Comparison of ENCODE assay signal across 22 cellular contexts in genomic region chr19:3201072-3201700, GRCh38. TPM values are rescaled to one million over a fixed set of nuclear protein-coding genes. Genes with fewer than 3 reads are reported as not detected.
DNase-seq lines count a peak whose midpoint lies in the region; ATAC-seq, FAIRE-seq and TF ChIP-seq lines count a peak whose summit lies in the region.
"Had no signal": no experiment of that assay in that cellular context is flagged by ENCODE, and none has a peak within 500 bp of the region (broad histone marks: within the 10 kb centered on the region; RNA-seq: fewer than 3 reads in every experiment).

No MANE protein-coding gene starts in this region.

- no peak for ATAC-seq in K562
- peak; percentile 10 for ATAC-seq in mucosa of descending colon
- no peak for ATAC-seq in naive thymus-derived CD4-positive, alpha-beta T cell
- ATAC-seq in GM21447 (IDR thresholded peaks at IDR 0.05; ENCODE audit: unreplicated experiment), result no peak
- no peak for ATAC-seq in psoas muscle
- ATAC-seq: A549 had no signal

- H3K36me3 ChIP-seq in H7 (replicated peaks; ENCODE audit: control insufficient read depth, insufficient read depth, low read length), result no peaks in the 10 kb centered on the region; the same call in 1 of the 2 replicates
- H3K36me3 ChIP-seq in K562 (ENCODE audit: control insufficient read depth, insufficient read depth, low read length), result peaks cover 76% of the 10 kb centered on the region; the same call in 2 of the 3 replicates
- H3K36me3 ChIP-seq in mucosa of descending colon (ENCODE audit: low read depth), result no peaks in the 10 kb centered on the region
- peaks cover 0 to 67% (median 0%) of the 10 kb centered on the region in 3 experiments for H3K36me3 ChIP-seq in naive thymus-derived CD4-positive, alpha-beta T cell (ENCODE audit: control insufficient read depth in 2 of 3, insufficient read depth in 3 of 3, low read length in 3 of 3)
- H3K36me3 ChIP-seq in psoas muscle (ENCODE audit: insufficient read depth in 1 of 2, low read depth in 1 of 2), result peaks cover 0 to 56% of the 10 kb centered on the region in 2 donors

- H3K4me2 ChIP-seq in K562 (ENCODE audit: insufficient read depth, low read length), result no peak overlapping the region
- H3K4me2 ChIP-seq: A549 had no signal

- H4K20me1 ChIP-seq in K562 (replicated peaks; ENCODE audit: control insufficient read depth, insufficient read depth, low read length), result no peaks in the 10 kb centered on the region

- H3K4me3 ChIP-seq in H7 (ENCODE audit: insufficient read depth, low read depth, low read length) (no peak overlapping the region), K562 (no peak overlapping the region), mucosa of descending colon (no peak overlapping the region), psoas muscle (no peak overlapping the region)
- H3K4me3 ChIP-seq in naive thymus-derived CD4-positive, alpha-beta T cell (ENCODE audit: low read length), result no peak overlapping the region
- H3K4me3 ChIP-seq: A549 had no signal

- H3K79me2 ChIP-seq in K562 (ENCODE audit: control insufficient read depth, insufficient read depth, low read length), result 0 out of 3 replicates have a peak, but pooled peaks cover under 1% of the 10 kb centered on the region

- DNase-seq in H7, result peak; percentile 64
- DNase-seq in K562 (ENCODE audit: extremely low read depth in 1 of 4, low spot score in 3 of 4), result peak in 1 of 4 experiments; percentile 22
- DNase-seq in mucosa of descending colon, result no peak
- peak; percentile 70 for DNase-seq in type B pancreatic cell (ENCODE audit: extremely low spot score, unreplicated experiment)
- no peak for DNase-seq in naive thymus-derived CD4-positive, alpha-beta T cell
- no peak for DNase-seq in psoas muscle
- no peak for DNase-seq in DMS53 (lab: John Stamatoyannopoulos, UW)
- DNase-seq: 8988T; C1 segment of cervical spinal cord; Calu3; CD4-positive, alpha-beta memory T cell; COR-L47; DND-41; GOT3; HCEC 1CT had no signal

- no peaks in the 10 kb centered on the region for H3K36me3 Mint-ChIP-seq in type B pancreatic cell
- peaks cover 0 to 4% (median 0%) of the 10 kb centered on the region in 5 donors for H3K36me3 Mint-ChIP-seq in naive thymus-derived CD4-positive, alpha-beta T cell

- TF ChIP-seq EP300 in K562 (IDR thresholded peaks at IDR 0.05; ENCODE audit: low read length), result no peak

- POLR2A ChIA-PET in K562 (lab: Yijun Ruan, JAX), result interaction anchor here (0.5 kb wide), 1 partner anchor 11 kb away, joined by 3 read pairs; no protein-coding TSS in a partner anchor
- POLR2A ChIA-PET in naive thymus-derived CD4-positive, alpha-beta T cell (lab: Charles Lee), result no interaction called here

- H3K27me3 ChIP-seq in H7 (ENCODE audit: control insufficient read depth, insufficient read depth, low read length) (no peaks in the 10 kb centered on the region), K562 (ENCODE audit: control insufficient read depth in 2 of 2, insufficient read depth in 2 of 2, low read length in 2 of 2) (no peaks in the 10 kb centered on the region), psoas muscle (ENCODE audit: insufficient read depth in 3 of 3, low read length in 2 of 3) (no peaks in the 10 kb centered on the region)
- H3K27me3 ChIP-seq in naive thymus-derived CD4-positive, alpha-beta T cell (ENCODE audit: control insufficient read depth in 2 of 2, insufficient read depth in 2 of 2, low read length in 2 of 2), result no peaks in the 10 kb centered on the region

- no peak for FAIRE-seq in K562 (lab: Jason Lieb, UNC)
- FAIRE-seq: A549, G401.6, GM12892, GM19239, H54 had no signal

- TF ChIP-seq CTCF in K562 (IDR thresholded peaks at IDR 0.05 in 2 of 3, conservative IDR thresholded peaks at IDR 0.05 in 1 of 3; ENCODE audit: insufficient read depth in 2 of 3, low read depth in 1 of 3, low read length in 3 of 3), result no peak
- no peak for TF ChIP-seq CTCF in mucosa of descending colon (IDR thresholded peaks at IDR 0.05)
- TF ChIP-seq CTCF in type B pancreatic cell (conservative IDR thresholded peaks at IDR 0.05), result no peak
- no peak for TF ChIP-seq CTCF in psoas muscle (IDR thresholded peaks at IDR 0.05)

- no peaks in the 10 kb centered on the region for H3K9me1 ChIP-seq in K562 (ENCODE audit: control insufficient read depth, insufficient read depth, low read length)

- H3K27ac Mint-ChIP-seq in type B pancreatic cell, result no peak overlapping the region
- no peak overlapping the region for H3K27ac Mint-ChIP-seq in naive thymus-derived CD4-positive, alpha-beta T cell
- H3K27ac Mint-ChIP-seq: CD4-positive, alpha-beta memory T cell had no signal

- no peak for TF ChIP-seq RAD21 in K562 (CRISPR knock-in tag; conservative IDR thresholded peaks at IDR 0.05 in 1 of 2, IDR thresholded peaks at IDR 0.05 in 1 of 2)

- H3K9ac ChIP-seq in K562 (ENCODE audit: insufficient read depth in 1 of 2, low read depth in 2 of 2, low read length in 2 of 2), result peak overlapping the region in 1 of 2 experiments; percentile 58; a peak in 1 of 4 replicates

- 94% methylated on average over 13 of the region's 39 CpGs for WGBS in K562 (ENCODE audit: insufficient coverage, low coverage, missing lambda C conversion rate)
- WGBS in psoas muscle, 3 donors, result 94 to 96% (median 96%) methylated on average over 33 to 39 of the region's 39 CpGs

- BruUV-seq in K562 (replicated peaks; lab: Mats Ljungman, UMichigan), result no TSS peak

- H3K4me1 Mint-ChIP-seq in type B pancreatic cell (ENCODE audit: unreplicated experiment), result no peaks in the 10 kb centered on the region
- H3K4me1 Mint-ChIP-seq in naive thymus-derived CD4-positive, alpha-beta T cell, result no peaks in the 10 kb centered on the region
- H3K4me1 Mint-ChIP-seq: CD4-positive, alpha-beta memory T cell had no signal

- H3K9me3 ChIP-seq in K562 (replicated peaks; ENCODE audit: control insufficient read depth, insufficient read depth, low read depth, low read length) (no peaks in the 10 kb centered on the region), mucosa of descending colon (no peaks in the 10 kb centered on the region), psoas muscle (no peaks in the 10 kb centered on the region)
- no peaks in the 10 kb centered on the region for H3K9me3 ChIP-seq in naive thymus-derived CD4-positive, alpha-beta T cell (ENCODE audit: control insufficient read depth in 2 of 3, low read length in 3 of 3)
- H3K9me3 ChIP-seq: A549 had no signal

- H3K27me3 Mint-ChIP-seq in type B pancreatic cell, result no peaks in the 10 kb centered on the region
- no peaks in the 10 kb centered on the region for H3K27me3 Mint-ChIP-seq in naive thymus-derived CD4-positive, alpha-beta T cell
- H3K27me3 Mint-ChIP-seq: CD4-positive, alpha-beta memory T cell had no signal

- no peak overlapping the region for H3K27ac ChIP-seq in K562 (ENCODE audit: extremely low read depth, low read depth, low read length)
- no peak overlapping the region for H3K27ac ChIP-seq in naive thymus-derived CD4-positive, alpha-beta T cell (ENCODE audit: low read depth, low read length)
- H3K27ac ChIP-seq in psoas muscle, result no peak overlapping the region
- H3K27ac ChIP-seq: A549 had no signal

- TF ChIP-seq POLR2A in K562 (conservative IDR thresholded peaks at IDR 0.05), result no peak; the same call in 1 of the 2 replicates

- H3K9me3 Mint-ChIP-seq in type B pancreatic cell, result no peaks in the 10 kb centered on the region
- peaks cover 0 to 1% (median 0%) of the 10 kb centered on the region in 11 donors for H3K9me3 Mint-ChIP-seq in naive thymus-derived CD4-positive, alpha-beta T cell
- H3K9me3 Mint-ChIP-seq: CD4-positive, alpha-beta memory T cell had no signal

- H3K4me3 Mint-ChIP-seq in type B pancreatic cell, result no peak overlapping the region
- H3K4me3 Mint-ChIP-seq in naive thymus-derived CD4-positive, alpha-beta T cell, result no peak overlapping the region
- H3K4me3 Mint-ChIP-seq: CD4-positive, alpha-beta memory T cell had no signal

- in situ Hi-C loops in K562 (cut with MboI), result no loop called here

- intact Hi-C loops in K562 (cut with micrococcal nuclease), result no loop called here
- intact Hi-C loops in mucosa of descending colon (cut with DNase I, micrococcal nuclease), result no loop called here
- intact Hi-C loops in naive thymus-derived CD4-positive, alpha-beta T cell (cut with micrococcal nuclease), result no loop called here
- intact Hi-C loops in psoas muscle (cut with DNase I), result no loop called here

- no peak overlapping the region for H2AFZ ChIP-seq in K562 (ENCODE audit: low read depth, low read length)

- H3K4me1 ChIP-seq in K562 (replicated peaks in 1 of 2; ENCODE audit: control insufficient read depth in 2 of 2, insufficient read depth in 2 of 2, low read length in 2 of 2), result peaks cover 0 to 47% of the 10 kb centered on the region in 2 experiments; a peak in 2 of 5 replicates
- no peaks in the 10 kb centered on the region for H3K4me1 ChIP-seq in mucosa of descending colon (ENCODE audit: low read depth)
- no peaks in the 10 kb centered on the region for H3K4me1 ChIP-seq in naive thymus-derived CD4-positive, alpha-beta T cell (ENCODE audit: control insufficient read depth in 2 of 2, insufficient read depth in 2 of 2, low read length in 2 of 2)
- H3K4me1 ChIP-seq in psoas muscle, result no peaks in the 10 kb centered on the region
- H3K4me1 ChIP-seq: A549 had no signal

- CTCF ChIA-PET in K562 (lab: Yijun Ruan, JAX; ENCODE audit: low intra/inter-chr PET ratio), result no interaction called here
- CTCF ChIA-PET in naive thymus-derived CD4-positive, alpha-beta T cell (lab: Charles Lee), result no interaction called here

RNA-seq across cellular contexts. Expression of gene NCLN, which starts 15.5 kb away (rescaled TPM):
- total RNA-seq in H7 (2014; rRNA removed; shearing (Covaris generic)), result 68.2 and 82.8 TPM in 2 replicates
- 48.8 and 166 TPM in 2 replicates for total RNA-seq in K562 (2011; cell fraction: chromatin; rRNA removed; ENCODE audit: low replicate concordance)
- 171 and 189 TPM in 2 replicates for total RNA-seq in K562 (2011; cell fraction: nucleolus; rRNA removed)
- 87.3 and 91.6 TPM in 2 replicates for total RNA-seq in K562 (2011; cell fraction: nucleoplasm; rRNA removed)
- 49.3 and 79.1 TPM in 2 replicates for total RNA-seq in K562 (2014; rRNA removed)
- 11.6 and 20.2 TPM in 2 replicates for total RNA-seq in K562 (2014; rRNA removed; fragmentation: Illumina TruSeq; extraction: Trizol)
- 39.7 and 47.4 TPM in 2 replicates for total RNA-seq in K562 (2015; rRNA removed; fragmentation: Illumina TruSeq; extraction: Trizol)
- 120 and 126 TPM in 2 replicates for total RNA-seq in K562 (2021)
- 39.6 and 55.9 TPM in 2 replicates for polyA plus RNA-seq in K562 (2011; rRNA removed)
- polyA plus RNA-seq in K562 (2011; cell fraction: cytosol; rRNA removed), result 53.3 and 119 TPM in 2 replicates
- polyA plus RNA-seq in K562 (2011; cell fraction: nucleus; rRNA removed), result 113 and 190 TPM in 2 replicates
- polyA plus RNA-seq in K562 (2012), result 69.1 and 86.6 TPM in 2 replicates
- polyA plus RNA-seq in K562 (2014; fragmentation: Illumina TruSeq; extraction: Trizol), result 25.6 and 56.1 TPM in 2 replicates
- 1 to 10 TPM; 3.8 to 5.9 TPM for polyA plus RNA-seq in K562 (2014; fragmentation: Nextera tagmentation; extraction: Ambion mirVana)
- polyA plus RNA-seq in K562 (2014; rRNA removed), result 58.0 and 62.8 TPM in 2 replicates
- polyA minus RNA-seq in K562 (2011; rRNA and poly(A)+ RNA removed), result 11.0 and 30.4 TPM in 2 replicates
- 50.3 and 58.3 TPM in 2 replicates for polyA minus RNA-seq in K562 (2011; cell fraction: cytosol; rRNA and poly(A)+ RNA removed)
- 23.9 and 31.8 TPM in 2 replicates for polyA minus RNA-seq in K562 (2011; cell fraction: nucleus; rRNA and poly(A)+ RNA removed)
- 100 to 1,000 TPM in 1 of 3 donors, 10 to 100 TPM in 2; 52.6 to 103 (median 94.4) TPM for total RNA-seq in mucosa of descending colon
- total RNA-seq in type B pancreatic cell (ENCODE audit: low replicate concordance), result 63.9 and 65.8 TPM in 2 replicates
- 10 to 100 TPM; 45.4 to 64.7 (median 53.7) TPM for total RNA-seq in naive thymus-derived CD4-positive, alpha-beta T cell
- 10 to 100 TPM; 19.9 to 48.1 TPM for polyA plus RNA-seq in naive thymus-derived CD4-positive, alpha-beta T cell
- 10 to 100 TPM; 15.4 to 60.9 (median 28.5) TPM for total RNA-seq in psoas muscle
- 10 to 100 TPM; 26.1 to 86.1 (median 63.7) TPM for polyA plus RNA-seq in psoas muscle

RNA-seq across cellular contexts. Expression of gene S1PR4, which starts 22.6 kb away (rescaled TPM):
- total RNA-seq in H7 (2014; rRNA removed; shearing (Covaris generic)), result not detected in 2 replicates
- not detected in 2 replicates for total RNA-seq in K562 (2011; cell fraction: chromatin; rRNA removed; ENCODE audit: low replicate concordance)
- total RNA-seq in K562 (2011; cell fraction: nucleolus; rRNA removed), result not detected in 2 replicates
- not detected in 2 replicates for total RNA-seq in K562 (2011; cell fraction: nucleoplasm; rRNA removed)
- total RNA-seq in K562 (2014; rRNA removed), result not detected in 2 replicates
- total RNA-seq in K562 (2014; rRNA removed; fragmentation: Illumina TruSeq; extraction: Trizol), result not detected in 2 replicates
- total RNA-seq in K562 (2015; rRNA removed; fragmentation: Illumina TruSeq; extraction: Trizol), result not detected in 2 replicates
- 0.18 and 0.27 TPM in 2 replicates for total RNA-seq in K562 (2021)
- polyA plus RNA-seq in K562 (2011; rRNA removed), result not detected in 2 replicates
- polyA plus RNA-seq in K562 (2011; cell fraction: cytosol; rRNA removed), result 0.04 TPM in 1 of 2 replicates, not detected in the other
- polyA plus RNA-seq in K562 (2011; cell fraction: nucleus; rRNA removed), result 0.08 and 0.53 TPM in 2 replicates
- not detected in 2 replicates for polyA plus RNA-seq in K562 (2012)
- not detected in 2 replicates for polyA plus RNA-seq in K562 (2014; fragmentation: Illumina TruSeq; extraction: Trizol)
- not detected for polyA plus RNA-seq in K562 (2014; fragmentation: Nextera tagmentation; extraction: Ambion mirVana)
- polyA plus RNA-seq in K562 (2014; rRNA removed), result 0.07 TPM in 1 of 2 replicates, not detected in the other
- polyA minus RNA-seq in K562 (2011; rRNA and poly(A)+ RNA removed), result not detected in 2 replicates
- not detected in 2 replicates for polyA minus RNA-seq in K562 (2011; cell fraction: cytosol; rRNA and poly(A)+ RNA removed)
- polyA minus RNA-seq in K562 (2011; cell fraction: nucleus; rRNA and poly(A)+ RNA removed), result 0.13 TPM in 1 of 2 replicates, not detected in the other
- total RNA-seq in mucosa of descending colon, result 1 to 10 TPM in 1 of 3 donors, under 1 TPM in 2; 0.38 to 2.5 (median 0.82) TPM
- total RNA-seq in type B pancreatic cell (ENCODE audit: low replicate concordance), result not detected in 2 replicates
- 100 to 1,000 TPM in 3 of 5 experiments, 10 to 100 TPM in 2; 61.0 to 238 (median 181) TPM for total RNA-seq in naive thymus-derived CD4-positive, alpha-beta T cell
- polyA plus RNA-seq in naive thymus-derived CD4-positive, alpha-beta T cell, result 100 to 1,000 TPM; 332 to 589 TPM
- total RNA-seq in psoas muscle, result under 1 TPM; 0.40 to 0.79 (median 0.70) TPM
- under 1 TPM; 0.63 to 0.94 (median 0.77) TPM for polyA plus RNA-seq in psoas muscle
- total RNA-seq: Calu3 had no signal
- polyA plus RNA-seq: BJ had no signal

RNA-seq across cellular contexts. Expression of gene CELF5, which starts 23.3 kb away (rescaled TPM):
- total RNA-seq in H7 (2014; rRNA removed; shearing (Covaris generic)), result 1.4 and 2.5 TPM in 2 replicates
- 0.18 and 0.69 TPM in 2 replicates for total RNA-seq in K562 (2011; cell fraction: chromatin; rRNA removed; ENCODE audit: low replicate concordance)
- 0.50 and 0.53 TPM in 2 replicates for total RNA-seq in K562 (2011; cell fraction: nucleolus; rRNA removed)
- total RNA-seq in K562 (2011; cell fraction: nucleoplasm; rRNA removed), result 0.81 and 0.99 TPM in 2 replicates
- total RNA-seq in K562 (2014; rRNA removed) (0.05 and 0.73 TPM in 2 replicates), K562 (2014; rRNA removed; fragmentation: Illumina TruSeq; extraction: Trizol) (0.07 and 0.26 TPM in 2 replicates), K562 (2015; rRNA removed; fragmentation: Illumina TruSeq; extraction: Trizol) (0.36 and 0.41 TPM in 2 replicates), K562 (2021) (0.29 and 0.49 TPM in 2 replicates), mucosa of descending colon (1 to 10 TPM in 1 of 3 donors, under 1 TPM in 2; 0.75 to 2.7 (median 0.79) TPM), type B pancreatic cell (ENCODE audit: low replicate concordance) (0.50 and 2.6 TPM in 2 replicates), psoas muscle (not detected)
- polyA plus RNA-seq in K562 (2011; rRNA removed) (0.28 and 0.38 TPM in 2 replicates), K562 (2014; fragmentation: Illumina TruSeq; extraction: Trizol) (0.22 and 0.39 TPM in 2 replicates), K562 (2014; fragmentation: Nextera tagmentation; extraction: Ambion mirVana) (under 1 TPM; 0.01 to 0.07 TPM), K562 (2014; rRNA removed) (0.27 and 0.56 TPM in 2 replicates), psoas muscle (under 1 TPM in 1 of 3 donors, not detected in 2; 0.06 TPM)
- 0.21 and 0.25 TPM in 2 replicates for polyA plus RNA-seq in K562 (2011; cell fraction: cytosol; rRNA removed)
- 1.4 and 2.7 TPM in 2 replicates for polyA plus RNA-seq in K562 (2011; cell fraction: nucleus; rRNA removed)
- polyA plus RNA-seq in K562 (2012), result 0.52 and 0.54 TPM in 2 replicates
- polyA minus RNA-seq in K562 (2011; rRNA and poly(A)+ RNA removed), result 0.18 and 0.30 TPM in 2 replicates
- polyA minus RNA-seq in K562 (2011; cell fraction: cytosol; rRNA and poly(A)+ RNA removed), result not detected in 2 replicates
- 0.27 and 0.44 TPM in 2 replicates for polyA minus RNA-seq in K562 (2011; cell fraction: nucleus; rRNA and poly(A)+ RNA removed)
- under 1 TPM; 0.16 to 0.27 (median 0.17) TPM for total RNA-seq in naive thymus-derived CD4-positive, alpha-beta T cell
- not detected for polyA plus RNA-seq in naive thymus-derived CD4-positive, alpha-beta T cell

Comparison
In these comparisons a context has a peak if more than half of its experiments do, and no peak if none do; other contexts are left out.
1. DNase-seq: peak in H7 (single experiment) and type B pancreatic cell (single experiment); none in mucosa of descending colon (0 of 3), naive thymus-derived CD4-positive, alpha-beta T cell (0 of 9), psoas muscle (0 of 2) and DMS53 (single experiment).
2. RNA of gene S1PR4, which starts 22.6 kb away (total RNA-seq): 61.0 to 238 TPM in naive thymus-derived CD4-positive, alpha-beta T cell; 0.38 to 2.5 TPM in mucosa of descending colon, 0.40 to 0.79 TPM in psoas muscle, 0.18 to 0.27 TPM in K562, not detected in H7 and not detected in type B pancreatic cell; every median in the first group is over 10 times any median in the second.